In genomic region chr11:128476729-128477128, GRCh38 we compare ENCODE assay signal across 11 cellular contexts.
DNase-seq lines count a peak whose midpoint lies in the region; ATAC-seq and TF ChIP-seq lines count a peak whose summit lies in the region.
"Had no signal": no experiment of that assay in that cellular context is flagged by ENCODE, and none has a peak within 500 bp of the region (broad histone marks: within the 10 kb centered on the region; RNA-seq: fewer than 3 reads in every experiment).

No MANE protein-coding gene starts in this region.

- intact Hi-C loops in left lung (cut with DNase I), result no loop called here
- intact Hi-C loops in transverse colon (cut with DNase I; ENCODE audit: low total_unique reads), result no loop called here

- H3K4me1 ChIP-seq in left lung (peaks cover 40 to 96% of the 10 kb centered on the region in 2 donors), transverse colon (peaks cover 20 to 79% (median 30%) of the 10 kb centered on the region in 4 donors)

- H3K27me3 ChIP-seq in left lung (no peaks in the 10 kb centered on the region), transverse colon (no peaks in the 10 kb centered on the region)
- H3K27me3 ChIP-seq: right atrium auricular region, tibial nerve had no signal

- H3K4me3 ChIP-seq in left lung (no peak overlapping the region), transverse colon (no peak overlapping the region)
- H3K4me3 ChIP-seq: right atrium auricular region, tibial nerve had no signal

- TF ChIP-seq CTCF in left lung (IDR thresholded peaks at IDR 0.05), result no peak
- TF ChIP-seq CTCF in transverse colon (IDR thresholded peaks at IDR 0.05), result no peak

- peak; percentile 65 for DNase-seq in activated CD8-positive, alpha-beta memory T cell treated with anti-CD3 and anti-CD28 coated beads, Interleukin-2, amount 50 U/mL, for 1 hour (ENCODE audit: extremely low read depth)
- DNase-seq in activated CD8-positive, alpha-beta memory T cell treated with anti-CD3 and anti-CD28 coated beads for 24 hours, result no peak
- DNase-seq in activated T-helper 1 cell treated with Interleukin-2 at 50 U/mL for 16 hours (ENCODE audit: low read depth), result peak; percentile 55
- no peak for DNase-seq in left lung
- DNase-seq in transverse colon, result no peak
- no peak for DNase-seq in foreskin melanocyte
- DNase-seq: hippocampal formation had no signal

- WGBS in transverse colon (ENCODE audit: low coverage in 1 of 2), 2 donors, result 81 to 85% methylated on average over 5 to 7 of the region's 7 CpGs

- ATAC-seq in left lung, result peak; percentile 50
- no peak for ATAC-seq in GM21515 (IDR thresholded peaks at IDR 0.05; ENCODE audit: unreplicated experiment)
- ATAC-seq in HG03280 (IDR thresholded peaks at IDR 0.05; ENCODE audit: unreplicated experiment), result no peak

- H3K36me3 ChIP-seq in left lung (peaks cover 0 to 61% of the 10 kb centered on the region in 2 donors), transverse colon (peaks cover 0 to 12% (median 5%) of the 10 kb centered on the region in 4 donors)

- in situ Hi-C loops in transverse colon (cut with MboI; ENCODE audit: low pct_ligation_motif_present in 1 of 4, low pct_unique_long_range_greater_than_20kb in 1 of 4, low sequenced_read_pairs in 3 of 4), result no loop called here

- TF ChIP-seq EP300 in transverse colon (IDR thresholded peaks at IDR 0.05; ENCODE audit: low read depth), result no peak

- no peaks in the 10 kb centered on the region for H3K9me3 ChIP-seq in left lung
- H3K9me3 ChIP-seq in transverse colon, result no peaks in the 10 kb centered on the region
- H3K9me3 ChIP-seq: right atrium auricular region, tibial nerve had no signal

- H3K27ac ChIP-seq in left lung (peak overlapping the region in 1 of 2 donors; percentile 57), transverse colon (peak overlapping the region; percentile 34 to 75 (median 68))
- H3K27ac ChIP-seq: right atrium auricular region had no signal

- TF ChIP-seq POLR2A in transverse colon (IDR thresholded peaks at IDR 0.05), result no peak

Comparison
In these comparisons a context has a peak if more than half of its experiments do, and no peak if none do; other contexts are left out.
1. DNase-seq: peak in activated CD8-positive, alpha-beta memory T cell treated with anti-CD3 and anti-CD28 coated beads, Interleukin-2, amount 50 U/mL, for 1 hour (single experiment) and activated T-helper 1 cell treated with Interleukin-2 at 50 U/mL for 16 hours (single experiment); none in activated CD8-positive, alpha-beta memory T cell treated with anti-CD3 and anti-CD28 coated beads for 24 hours (single experiment), left lung (0 of 2), transverse colon (single experiment) and foreskin melanocyte (single experiment).